8 cellular contexts compared by ENCODE assay signal in the genomic region with DNA sequence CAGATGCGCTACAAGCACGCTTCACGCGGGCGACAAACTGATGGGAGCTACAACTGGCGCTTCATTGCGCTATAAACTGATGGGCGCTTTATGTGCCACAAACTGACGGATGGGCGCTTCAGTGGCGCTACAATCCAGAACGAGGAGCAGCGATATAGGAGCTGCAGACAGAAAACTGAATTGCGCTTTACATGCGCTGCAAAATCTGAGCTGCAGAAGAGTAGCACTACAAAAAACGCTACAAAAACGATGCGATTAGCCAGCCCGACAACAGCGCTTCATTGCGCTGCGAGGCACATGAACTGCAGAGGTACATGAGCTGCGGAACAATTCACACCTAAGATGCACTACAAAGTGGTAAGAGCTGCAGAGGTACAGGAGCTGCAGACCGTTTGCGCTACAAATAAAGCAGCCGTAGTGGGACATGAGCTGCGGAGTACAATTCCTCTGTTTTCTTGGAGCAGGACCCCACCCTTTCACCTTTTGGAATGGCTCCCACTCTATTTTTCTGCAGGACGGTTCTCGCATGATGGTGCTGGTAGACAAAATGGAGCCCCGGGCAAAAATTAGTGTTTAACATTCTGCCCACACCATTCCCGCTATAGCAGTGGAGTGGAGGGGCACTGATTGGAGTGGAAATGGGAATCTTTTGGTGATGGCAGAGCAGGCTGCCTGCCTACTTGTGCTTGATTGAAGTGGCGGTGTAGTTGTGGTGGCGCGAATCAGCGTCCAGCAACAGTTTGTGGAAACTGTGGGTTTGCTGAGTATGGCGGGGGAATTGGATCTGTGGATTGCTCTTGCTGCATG. TPM values are rescaled to one million over a fixed set of nuclear protein-coding genes. Genes with fewer than 3 reads are reported as not detected.
DNase-seq lines count a peak whose midpoint lies in the region; ATAC-seq and TF ChIP-seq lines count a peak whose summit lies in the region.

No MANE protein-coding gene starts in this region.

- no peak for TF ChIP-seq CTCF in BJ (IDR thresholded peaks at IDR 0.05; ENCODE audit: insufficient read depth, low read depth, low read length)
- TF ChIP-seq CTCF in HEK293 (tag by site-specific recombination; IDR thresholded peaks at IDR 0.05): no peak
- no peak for TF ChIP-seq CTCF in upper lobe of left lung (IDR thresholded peaks at IDR 0.05)

- H3K4me1 ChIP-seq in HEK293 (ENCODE audit: control insufficient read depth, insufficient read depth, low read length): peaks cover 18% of the 10 kb centered on the region
- peaks cover 8 to 23% of the 10 kb centered on the region in 2 donors for H3K4me1 ChIP-seq in duodenal mucosa (ENCODE audit: control insufficient read depth in 1 of 2, insufficient read depth in 2 of 2, low read length in 2 of 2)
- H3K4me1 ChIP-seq in mucosa of stomach (ENCODE audit: control insufficient read depth, insufficient read depth, low read length): peaks cover 15% of the 10 kb centered on the region
- peaks cover 11 to 38% (median 14%) of the 10 kb centered on the region in 4 donors for H3K4me1 ChIP-seq in upper lobe of left lung

- no peaks in the 10 kb centered on the region for H3K27me3 ChIP-seq in BJ (ENCODE audit: control insufficient read depth, insufficient read depth, low read length)
- H3K27me3 ChIP-seq in duodenal mucosa (ENCODE audit: control insufficient read depth in 1 of 2, insufficient read depth in 2 of 2, low read length in 2 of 2): peaks cover 9 to 32% of the 10 kb centered on the region in 2 donors
- peaks cover 27% of the 10 kb centered on the region for H3K27me3 ChIP-seq in mucosa of stomach (ENCODE audit: control insufficient read depth, insufficient read depth, low read length)
- H3K27me3 ChIP-seq in upper lobe of left lung: peaks cover 0 to 5% (median 0%) of the 10 kb centered on the region in 4 donors

- TF ChIP-seq POLR2A in upper lobe of left lung (IDR thresholded peaks at IDR 0.05): no peak

- peak overlapping the region; percentile 54 for H3K27ac ChIP-seq in HEK293 (ENCODE audit: extremely low read depth, low read depth, low read length)
- no peak overlapping the region for H3K27ac ChIP-seq in duodenal mucosa (ENCODE audit: low read depth, low read length)
- peak overlapping the region in 2 of 4 donors; percentile 37 to 85 for H3K27ac ChIP-seq in upper lobe of left lung

- CTCF ChIA-PET in BJ (lab: Yijun Ruan, JAX) (interaction anchor here (0.6 to 3.6 kb wide), 16 partner anchors 9 to 368 kb away, joined by 3 to 30 read pairs (median 4); no protein-coding TSS in a partner anchor), HEK293 (lab: Yijun Ruan, JAX) (interaction anchor here (0.8 to 1.9 kb wide), 3 partner anchors 211 to 590 kb away, joined by 3 to 8 read pairs (median 4); no protein-coding TSS in a partner anchor)

- WGBS in upper lobe of left lung, 2 donors: 51 to 75% methylated on average over 36 of the region's 36 CpGs

- POLR2A ChIA-PET in BJ (lab: Charles Lee) (no interaction called here), HEK293 (lab: Yijun Ruan, JAX) (interaction anchor here (0.6 to 1.8 kb wide), 5 partner anchors 11 to 462 kb away, joined by 3 to 8 read pairs (median 3); no protein-coding TSS in a partner anchor)

- no peak overlapping the region for H3K9ac ChIP-seq in duodenal mucosa (ENCODE audit: low read depth in 1 of 2, low read length in 2 of 2)
- no peak overlapping the region for H3K9ac ChIP-seq in mucosa of stomach (ENCODE audit: low read length)

- H3K36me3 ChIP-seq in BJ (ENCODE audit: control insufficient read depth, insufficient read depth, low read length) (no peaks in the 10 kb centered on the region), HEK293 (ENCODE audit: control insufficient read depth in 2 of 2, insufficient read depth in 1 of 2, low read length in 2 of 2) (no peaks in the 10 kb centered on the region), duodenal mucosa (ENCODE audit: control insufficient read depth in 1 of 2, insufficient read depth in 2 of 2, low read length in 2 of 2) (no peaks in the 10 kb centered on the region), mucosa of stomach (ENCODE audit: control insufficient read depth, insufficient read depth, low read length) (no peaks in the 10 kb centered on the region), upper lobe of left lung (no peaks in the 10 kb centered on the region)

- H3K9me3 ChIP-seq in HEK293 (ENCODE audit: control insufficient read depth, insufficient read depth, low read depth, low read length) (no peaks in the 10 kb centered on the region), duodenal mucosa (ENCODE audit: control insufficient read depth in 1 of 2, low read length in 2 of 2) (no peaks in the 10 kb centered on the region), mucosa of stomach (ENCODE audit: control insufficient read depth, low read length) (no peaks in the 10 kb centered on the region), upper lobe of left lung (no peaks in the 10 kb centered on the region)

- ATAC-seq in upper lobe of left lung (ENCODE audit: low FRiP score in 2 of 2) (no peak), GM18502 (IDR thresholded peaks at IDR 0.05; ENCODE audit: poor library complexity, unreplicated experiment) (no peak)

- no peak for TF ChIP-seq EP300 in upper lobe of left lung (IDR thresholded peaks at IDR 0.05)

- DNase-seq in BJ (ENCODE audit: low read depth) (no peak), T-helper 2 cell (peak in 3 of 5 experiments; percentile 12 to 80 (median 18)), upper lobe of left lung (peak in 1 of 2 donors; percentile 22), SKM-1 (lab: John Stamatoyannopoulos, UW; ENCODE audit: unreplicated experiment) (no peak)

- H3K4me3 ChIP-seq in BJ (ENCODE audit: low read depth, low read length): peak overlapping the region; percentile 63
- peak overlapping the region; percentile 43 for H3K4me3 ChIP-seq in HEK293 (ENCODE audit: low read depth, low read length)
- H3K4me3 ChIP-seq in duodenal mucosa (ENCODE audit: low read depth in 1 of 2, low read length in 2 of 2): peak overlapping the region; percentile 67 to 68
- H3K4me3 ChIP-seq in mucosa of stomach (ENCODE audit: low read length): peak overlapping the region; percentile 36
- H3K4me3 ChIP-seq in upper lobe of left lung: peak overlapping the region; percentile 2 to 73 (median 64)

TF ChIP-seq in HEK293, 187 proteins besides CTCF, POLR2A, EP300 and RAD21 (continues in another document):
- TF ChIP-seq, protein P1, sequence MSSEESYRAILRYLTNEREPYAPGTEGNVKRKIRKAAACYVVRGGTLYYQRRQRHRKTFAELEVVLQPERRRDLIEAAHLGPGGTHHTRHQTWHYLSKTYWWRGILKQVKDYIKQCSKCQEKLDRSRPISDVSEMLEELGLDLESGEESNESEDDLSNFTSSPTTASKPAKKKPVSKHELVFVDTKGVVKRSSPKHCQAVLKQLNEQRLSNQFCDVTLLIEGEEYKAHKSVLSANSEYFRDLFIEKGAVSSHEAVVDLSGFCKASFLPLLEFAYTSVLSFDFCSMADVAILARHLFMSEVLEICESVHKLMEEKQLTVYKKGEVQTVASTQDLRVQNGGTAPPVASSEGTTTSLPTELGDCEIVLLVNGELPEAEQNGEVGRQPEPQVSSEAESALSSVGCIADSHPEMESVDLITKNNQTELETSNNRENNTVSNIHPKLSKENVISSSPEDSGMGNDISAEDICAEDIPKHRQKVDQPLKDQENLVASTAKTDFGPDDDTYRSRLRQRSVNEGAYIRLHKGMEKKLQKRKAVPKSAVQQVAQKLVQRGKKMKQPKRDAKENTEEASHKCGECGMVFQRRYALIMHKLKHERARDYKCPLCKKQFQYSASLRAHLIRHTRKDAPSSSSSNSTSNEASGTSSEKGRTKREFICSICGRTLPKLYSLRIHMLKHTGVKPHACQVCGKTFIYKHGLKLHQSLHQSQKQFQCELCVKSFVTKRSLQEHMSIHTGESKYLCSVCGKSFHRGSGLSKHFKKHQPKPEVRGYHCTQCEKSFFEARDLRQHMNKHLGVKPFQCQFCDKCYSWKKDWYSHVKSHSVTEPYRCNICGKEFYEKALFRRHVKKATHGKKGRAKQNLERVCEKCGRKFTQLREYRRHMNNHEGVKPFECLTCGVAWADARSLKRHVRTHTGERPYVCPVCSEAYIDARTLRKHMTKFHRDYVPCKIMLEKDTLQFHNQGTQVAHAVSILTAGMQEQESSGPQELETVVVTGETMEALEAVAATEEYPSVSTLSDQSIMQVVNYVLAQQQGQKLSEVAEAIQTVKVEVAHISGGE (tag by site-specific recombination; conservative IDR thresholded peaks at IDR 0.05; ENCODE audit: low read depth): peak; percentile 20; the same call in 1 of the 2 replicates
- TF ChIP-seq GFI1B (tag by site-specific recombination; IDR thresholded peaks at IDR 0.05) (0 out of 2 replicates have a peak, but pooled peaks have one; percentile 43), ZNF423 (tag by site-specific recombination; IDR thresholded peaks at IDR 0.05) (no peak), ZNF112 (tag by site-specific recombination; IDR thresholded peaks at IDR 0.05) (no peak), FEZF1 (tag by site-specific recombination; IDR thresholded peaks at IDR 0.05) (no peak), SCRT2 (tag by site-specific recombination; IDR thresholded peaks at IDR 0.05) (peak; percentile 82), ZEB2 (tag by site-specific recombination; IDR thresholded peaks at IDR 0.05) (0 out of 2 replicates have a peak, but pooled peaks have one; percentile 6), ZNF335 (tag by site-specific recombination; conservative IDR thresholded peaks at IDR 0.05) (peak; percentile 15; the same call in 1 of the 2 replicates), ZNF555 (tag by site-specific recombination; conservative IDR thresholded peaks at IDR 0.05) (no peak), ZBTB17 (tag by site-specific recombination; IDR thresholded peaks at IDR 0.05) (0 out of 2 replicates have a peak, but pooled peaks have one; percentile 21), SP7 (tag by site-specific recombination; IDR thresholded peaks at IDR 0.05) (no peak), ZXDB (tag by site-specific recombination; IDR thresholded peaks at IDR 0.05) (no peak), SCRT1 (tag by site-specific recombination; IDR thresholded peaks at IDR 0.05; ENCODE audit: borderline replicate concordance) (peak; percentile 76)

RNA-seq across cellular contexts. Expression of a gene that starts 1.2 kb away (rescaled TPM):
- polyA plus RNA-seq in BJ (2011; rRNA removed): 64.0 and 110 TPM in 2 replicates
- 21.5 and 33.5 TPM in 2 replicates for polyA minus RNA-seq in BJ (2011; rRNA and poly(A)+ RNA removed)
- total RNA-seq in upper lobe of left lung: 100 to 1,000 TPM in 1 of 6 donors, 10 to 100 TPM in 5; 42.8 to 136 (median 68.1) TPM

Comparison
In these comparisons a context has a peak if more than half of its experiments do, and no peak if none do; other contexts are left out.
1. DNase-seq: peak in T-helper 2 cell (3 of 5); none in BJ (single experiment) and SKM-1 (single experiment).
2. Peak in every context shown above with its lines, with median percentiles within 50 percentile points of each other: H3K4me3 ChIP-seq.